26 cellular contexts compared by ENCODE assay signal in genomic region chr12:18443768-18444437, GRCh38.
DNase-seq lines count a peak whose midpoint lies in the region; ATAC-seq, FAIRE-seq and TF ChIP-seq lines count a peak whose summit lies in the region.
"Had no signal": no experiment of that assay in that cellular context is flagged by ENCODE, and none has a peak within 500 bp of the region (broad histone marks: within the 10 kb centered on the region; RNA-seq: fewer than 3 reads in every experiment).

No MANE protein-coding gene starts in this region.

- ATAC-seq in GM19455 (IDR thresholded peaks at IDR 0.05; ENCODE audit: unreplicated experiment): no peak
- no peak for ATAC-seq in HG02870 (IDR thresholded peaks at IDR 0.05; ENCODE audit: unreplicated experiment)
- ATAC-seq in left ventricle myocardium superior: no peak
- ATAC-seq: activated CD8-positive, alpha-beta T cell treated with anti-CD3 and anti-CD28 coated beads, Interleukin-2, amount 10 ng/mL, durations not matched to agents 7 days and 5 days; left cardiac atrium; stimulated activated naive CD8-positive, alpha-beta T cell treated with anti-CD3 and anti-CD28 coated beads, Interleukin-15, Interleukin-2, amounts not matched to agents 100 U/mL and 50 U/mL, for 24 hours had no signal

- H3K27ac Mint-ChIP-seq in astrocyte (ENCODE audit: unreplicated experiment): no peak overlapping the region
- H3K27ac Mint-ChIP-seq: activated CD8-positive, alpha-beta T cell treated with anti-CD3 and anti-CD28 coated beads, Interleukin-2, amount 10 ng/mL, durations not matched to agents 7 days and 5 days; CD4-positive, CD25-positive, alpha-beta regulatory T cell; mesothelial cell of epicardium; nephron had no signal

- no peaks in the 10 kb centered on the region for H3K27me3 Mint-ChIP-seq in astrocyte (ENCODE audit: low read depth, unreplicated experiment)
- H3K27me3 Mint-ChIP-seq: CD4-positive, CD25-positive, alpha-beta regulatory T cell had no signal

- H3K27me3 ChIP-seq in astrocyte (ENCODE audit: insufficient read depth, low read length) (no peaks in the 10 kb centered on the region), transverse colon (no peaks in the 10 kb centered on the region)
- H3K27me3 ChIP-seq: tibial nerve had no signal

- no peaks in the 10 kb centered on the region for H4K20me1 ChIP-seq in astrocyte (ENCODE audit: insufficient read depth, low read length)

- peaks cover 4% of the 10 kb centered on the region for H3K4me1 ChIP-seq in astrocyte (ENCODE audit: insufficient read depth, low read length)
- no peaks in the 10 kb centered on the region for H3K4me1 ChIP-seq in transverse colon
- H3K4me1 ChIP-seq: tibial nerve had no signal

- TF ChIP-seq CTCF in astrocyte (IDR thresholded peaks at IDR 0.05; ENCODE audit: insufficient read depth, low read depth, low read length) (no peak), transverse colon (IDR thresholded peaks at IDR 0.05) (no peak)

- no peaks in the 10 kb centered on the region for H3K9me3 ChIP-seq in astrocyte (ENCODE audit: insufficient read depth, low read depth, low read length)
- H3K9me3 ChIP-seq in transverse colon: no peaks in the 10 kb centered on the region
- H3K9me3 ChIP-seq: tibial nerve had no signal

- no peak for TF ChIP-seq POLR2A in transverse colon (IDR thresholded peaks at IDR 0.05)

- H3K36me3 ChIP-seq in astrocyte (ENCODE audit: insufficient read depth, low read length) (no peaks in the 10 kb centered on the region), transverse colon (no peaks in the 10 kb centered on the region)
- H3K36me3 ChIP-seq: tibial nerve had no signal

- no peaks in the 10 kb centered on the region for H3K9me3 Mint-ChIP-seq in astrocyte (ENCODE audit: unreplicated experiment)

- no peak overlapping the region for H3K9ac ChIP-seq in astrocyte (ENCODE audit: low read length)

- H3K4me2 ChIP-seq in astrocyte (ENCODE audit: low read length): no peak overlapping the region

- in situ Hi-C loops in transverse colon (cut with MboI; ENCODE audit: low pct_ligation_motif_present in 1 of 4, low pct_unique_long_range_greater_than_20kb in 1 of 4, low sequenced_read_pairs in 3 of 4): loop anchor here in 2 of 4 donors (25.0 kb wide), 1 partner anchor 743 kb away; no protein-coding TSS in a partner anchor

- peak; percentile 99 for DNase-seq in DMS53 treated with DMSO at 0.1 percent for 48 hours (lab: John Stamatoyannopoulos, UW; ENCODE audit: unreplicated experiment)
- DNase-seq in M059J (ENCODE audit: low read depth): peak; percentile 10
- DNase-seq in astrocyte (ENCODE audit: low read depth): peak; percentile 60
- DNase-seq in iris pigment epithelial cell (ENCODE audit: low read depth): peak; percentile 21
- no peak for DNase-seq in left ventricle myocardium superior
- DNase-seq in transverse colon: no peak
- DNase-seq: activated CD8-positive, alpha-beta T cell treated with anti-CD3 and anti-CD28 coated beads, Interleukin-2, amount 10 ng/mL, durations not matched to agents 7 days and 5 days; activated naive CD4-positive, alpha-beta T cell treated with anti-CD3 and anti-CD28 coated beads, Interleukin-2, amount 50 U/mL, for 16 hours; activated T-cell treated with anti-CD3 and anti-CD28 coated beads, Interleukin-2, amount 50 U/mL, for 48 hours; anterior cingulate cortex; CD4-positive, CD25-positive, alpha-beta regulatory T cell; DMS153; effector memory CD4-positive, alpha-beta T cell; H7; Karpas-422; left cardiac atrium; NCI-H1694; NCI-H2227 treated with DMSO at 0.1 percent for 48 hours; stimulated activated CD4-positive, alpha-beta T cell treated with anti-CD3 and anti-CD28 coated beads, Interleukin-1b, Interleukin-23, amount 100 ng/mL, for 48 hours; stimulated activated naive CD8-positive, alpha-beta T cell treated with anti-CD3 and anti-CD28 coated beads, Interleukin-15, Interleukin-2, amounts not matched to agents 100 U/mL and 50 U/mL, for 24 hours had no signal

- H2AFZ ChIP-seq in astrocyte (ENCODE audit: low read depth, low read length): no peak overlapping the region

- WGBS in transverse colon (ENCODE audit: low coverage in 1 of 2), 2 donors: 62 to 65% methylated on average over 5 of the region's 5 CpGs

- FAIRE-seq in astrocyte (lab: Jason Lieb, UNC): no peak
- FAIRE-seq: HTR-8/SVneo had no signal

- intact Hi-C loops in left ventricle myocardium superior (cut with micrococcal nuclease) (no loop called here), transverse colon (cut with DNase I; ENCODE audit: low total_unique reads) (no loop called here)

- no peaks in the 10 kb centered on the region for H3K4me1 Mint-ChIP-seq in astrocyte (ENCODE audit: low read depth, unreplicated experiment)
- H3K4me1 Mint-ChIP-seq: CD4-positive, CD25-positive, alpha-beta regulatory T cell; mesothelial cell of epicardium; nephron had no signal

- no peak overlapping the region for H3K4me3 ChIP-seq in astrocyte (ENCODE audit: insufficient read depth, low read depth, low read length)
- no peak overlapping the region for H3K4me3 ChIP-seq in transverse colon
- H3K4me3 ChIP-seq: tibial nerve had no signal

- H3K27ac ChIP-seq in astrocyte (ENCODE audit: low read depth, low read length) (no peak overlapping the region), transverse colon (no peak overlapping the region)
- H3K27ac ChIP-seq: tibial nerve had no signal

- no peaks in the 10 kb centered on the region for H3K79me2 ChIP-seq in astrocyte (ENCODE audit: insufficient read depth, low read length)

- no peak for TF ChIP-seq EP300 in transverse colon (IDR thresholded peaks at IDR 0.05; ENCODE audit: low read depth)

- no peak overlapping the region for H3K4me3 Mint-ChIP-seq in astrocyte (ENCODE audit: unreplicated experiment)
- H3K4me3 Mint-ChIP-seq: activated CD8-positive, alpha-beta T cell treated with anti-CD3 and anti-CD28 coated beads, Interleukin-2, amount 10 ng/mL, durations not matched to agents 7 days and 5 days; CD4-positive, CD25-positive, alpha-beta regulatory T cell; mesothelial cell of epicardium; nephron had no signal

- no peaks in the 10 kb centered on the region for H3K36me3 Mint-ChIP-seq in astrocyte (ENCODE audit: low read depth, unreplicated experiment)
- H3K36me3 Mint-ChIP-seq: CD4-positive, CD25-positive, alpha-beta regulatory T cell; mesothelial cell of epicardium had no signal

Comparison
In these comparisons a context has a peak if more than half of its experiments do, and no peak if none do; other contexts are left out.
1. DNase-seq: peak in DMS53 treated with DMSO at 0.1 percent for 48 hours (single experiment), M059J (single experiment), astrocyte (single experiment) and iris pigment epithelial cell (single experiment); none in left ventricle myocardium superior (single experiment) and transverse colon (single experiment).